ENCODE assay signal across 8 cellular contexts in genomic region chr19:18450934-18451836, GRCh38. TPM values are rescaled to one million over a fixed set of nuclear protein-coding genes. Genes with fewer than 3 reads are reported as not detected.
DNase-seq lines count a peak whose midpoint lies in the region; ATAC-seq and TF ChIP-seq lines count a peak whose summit lies in the region.

No MANE protein-coding gene starts in this region.

- H3K27ac Mint-ChIP-seq in neural crest cell (ENCODE audit: unreplicated experiment), result peak overlapping the region; percentile 79
- peak overlapping the region in 1 of 2 donors; percentile 68 for H3K27ac Mint-ChIP-seq in stimulated activated naive CD8-positive, alpha-beta T cell treated with anti-CD3 and anti-CD28 coated beads, Interleukin-15, amount 100 ng/mL, for 72 hours

- no peaks in the 10 kb centered on the region for H3K27me3 Mint-ChIP-seq in neural crest cell (ENCODE audit: low read depth)
- H3K27me3 Mint-ChIP-seq in stimulated activated naive CD8-positive, alpha-beta T cell treated with anti-CD3 and anti-CD28 coated beads, Interleukin-15, amount 100 ng/mL, for 72 hours, result no peaks in the 10 kb centered on the region

- POLR2A ChIA-PET in OCI-LY7 (lab: Charles Lee), result no interaction called here

- no peak overlapping the region for H3K4me2 ChIP-seq in OCI-LY7 (ENCODE audit: low read length)

- CTCF ChIA-PET in OCI-LY7 (lab: Charles Lee; ENCODE audit: unreplicated experiment), result interaction anchor here (0.8 to 1.0 kb wide), 2 partner anchors 10 to 27 kb away, joined by 4 read pairs; no protein-coding TSS in a partner anchor

- H3K4me1 Mint-ChIP-seq in neural crest cell, result peaks cover 29% of the 10 kb centered on the region
- peaks cover 15% of the 10 kb centered on the region for H3K4me1 Mint-ChIP-seq in stimulated activated naive CD8-positive, alpha-beta T cell treated with anti-CD3 and anti-CD28 coated beads, Interleukin-15, amount 100 ng/mL, for 72 hours

- no peak for TF ChIP-seq POLR2A in esophagus squamous epithelium (IDR thresholded peaks at IDR 0.05)

- H3K9me3 Mint-ChIP-seq in neural crest cell, result no peaks in the 10 kb centered on the region
- H3K9me3 Mint-ChIP-seq in stimulated activated naive CD8-positive, alpha-beta T cell treated with anti-CD3 and anti-CD28 coated beads, Interleukin-15, amount 100 ng/mL, for 72 hours, result no peaks in the 10 kb centered on the region

- 9% methylated on average over 7 of the region's 26 CpGs; no CpG with 5 or more reads in 1 of the 2 donors for WGBS in esophagus squamous epithelium, 2 donors

- H3K4me3 ChIP-seq in OCI-LY7 (ENCODE audit: low read depth, low read length, poor library complexity, severe bottlenecking) (no peak overlapping the region), esophagus squamous epithelium (no peak overlapping the region)

- intact Hi-C loops in OCI-LY7 (cut with micrococcal nuclease; ENCODE audit: unreplicated experiment), result loop anchor here (5.0 kb wide), 1 partner anchor 221 kb away; no protein-coding TSS in a partner anchor
- intact Hi-C loops in esophagus squamous epithelium (cut with DNase I), result no loop called here

- no peaks in the 10 kb centered on the region for H3K4me1 ChIP-seq in OCI-LY7 (ENCODE audit: insufficient read depth, low read length, poor library complexity, severe bottlenecking)
- peaks cover 6 to 23% (median 6%) of the 10 kb centered on the region in 3 donors for H3K4me1 ChIP-seq in esophagus squamous epithelium

- no TSS peak for BruUV-seq in OCI-LY7 (replicated peaks; lab: Mats Ljungman, UMichigan)

- peak; percentile 53 for ATAC-seq in HG03521 (IDR thresholded peaks at IDR 0.05; ENCODE audit: unreplicated experiment)
- peak; percentile 91 for ATAC-seq in stimulated activated naive CD8-positive, alpha-beta T cell treated with anti-CD3 and anti-CD28 coated beads, Interleukin-15, amount 100 ng/mL, for 72 hours

- H4K20me1 ChIP-seq in OCI-LY7 (ENCODE audit: insufficient read depth, low read length), result no peaks in the 10 kb centered on the region

- no peaks in the 10 kb centered on the region for H3K9me2 ChIP-seq in OCI-LY7 (ENCODE audit: insufficient read depth, low read length)

- no peak overlapping the region for H2AFZ ChIP-seq in OCI-LY7 (ENCODE audit: low read length)

- H3K79me2 ChIP-seq in OCI-LY7 (ENCODE audit: insufficient read depth, low read depth, low read length), result no peaks in the 10 kb centered on the region

- H3K36me3 Mint-ChIP-seq in neural crest cell (ENCODE audit: low read depth), result peaks cover 4% of the 10 kb centered on the region

- H3K27ac ChIP-seq in OCI-LY7 (ENCODE audit: low read depth, low read length, poor library complexity, severe bottlenecking) (no peak overlapping the region), esophagus squamous epithelium (peak overlapping the region in 1 of 4 donors; percentile 18)

- H3K27me3 ChIP-seq in esophagus squamous epithelium, result no peaks in the 10 kb centered on the region

- TF ChIP-seq CTCF in OCI-LY7 (conservative IDR thresholded peaks at IDR 0.05; ENCODE audit: low read length) (peak; percentile 94), esophagus squamous epithelium (IDR thresholded peaks at IDR 0.05) (peak; percentile 94 to 98 (median 97)), neural crest cell (conservative IDR thresholded peaks at IDR 0.05) (peak; percentile 97)

- no peak overlapping the region for H3K4me3 Mint-ChIP-seq in neural crest cell
- no peak overlapping the region for H3K4me3 Mint-ChIP-seq in stimulated activated naive CD8-positive, alpha-beta T cell treated with anti-CD3 and anti-CD28 coated beads, Interleukin-15, amount 100 ng/mL, for 72 hours

- DNase-seq in DMS79 treated with DMSO at 0.1 percent for 48 hours (lab: John Stamatoyannopoulos, UW) (peak; percentile 25), OCI-LY7 (ENCODE audit: low spot score) (peak; percentile 77), activated T-cell treated with anti-CD3 and anti-CD28 coated beads for 48 hours (ENCODE audit: low read depth) (peak; percentile 85), esophagus squamous epithelium (lab: John Stamatoyannopoulos, UW) (no peak), neural crest cell (ENCODE audit: low read depth, low spot score) (peak; percentile 99), NCI-H187 treated with DMSO at 0.1 percent for 48 hours (lab: John Stamatoyannopoulos, UW) (no peak)
- peak; percentile 86 to 89 for DNase-seq in stimulated activated naive CD8-positive, alpha-beta T cell treated with anti-CD3 and anti-CD28 coated beads, Interleukin-15, amount 100 ng/mL, for 72 hours

- H3K9me3 ChIP-seq in OCI-LY7 (ENCODE audit: low read length), result no peaks in the 10 kb centered on the region
- no peaks in the 10 kb centered on the region for H3K9me3 ChIP-seq in esophagus squamous epithelium

- peaks cover 32% of the 10 kb centered on the region for H3K36me3 ChIP-seq in OCI-LY7 (ENCODE audit: insufficient read depth, low read length)
- H3K36me3 ChIP-seq in esophagus squamous epithelium, result peaks cover 32 to 91% (median 42%) of the 10 kb centered on the region in 3 donors

RNA-seq across cellular contexts. Expression of gene ISYNA1, which starts 13.3 kb away (rescaled TPM):
- total RNA-seq in OCI-LY7 (2014; rRNA removed; shearing (Covaris generic)), result 0.72 and 1.8 TPM in 2 replicates
- 8.9 and 10.9 TPM in 2 replicates for total RNA-seq in OCI-LY7 (2022)
- total RNA-seq in esophagus squamous epithelium, result 10 to 100 TPM in 3 of 4 donors, 1 to 10 TPM in 1; 8.1 to 24.4 (median 14.4) TPM
- 251 and 254 TPM in 2 replicates for total RNA-seq in neural crest cell

RNA-seq across cellular contexts. Expression of gene SSBP4, which starts 32.0 kb away (rescaled TPM):
- 54.8 and 92.9 TPM in 2 replicates for total RNA-seq in OCI-LY7 (2014; rRNA removed; shearing (Covaris generic))
- 97.5 and 117 TPM in 2 replicates for total RNA-seq in OCI-LY7 (2022)
- 10 to 100 TPM; 23.7 to 48.1 (median 26.1) TPM for total RNA-seq in esophagus squamous epithelium
- total RNA-seq in neural crest cell, result 68.0 and 71.8 TPM in 2 replicates

RNA-seq across cellular contexts. Expression of gene LRRC25, which starts 53.8 kb away (rescaled TPM):
- 0.49 and 0.98 TPM in 2 replicates for total RNA-seq in OCI-LY7 (2014; rRNA removed; shearing (Covaris generic))
- total RNA-seq in OCI-LY7 (2022), result 3.2 and 4.1 TPM in 2 replicates
- 10 to 100 TPM in 1 of 4 donors, 1 to 10 TPM in 1, under 1 TPM in 2; 0.53 to 10.3 (median 1.9) TPM for total RNA-seq in esophagus squamous epithelium
- not detected in 2 replicates for total RNA-seq in neural crest cell

Comparison
In these comparisons a context has a peak if more than half of its experiments do, and no peak if none do; other contexts are left out.
1. DNase-seq: peak in DMS79 treated with DMSO at 0.1 percent for 48 hours (single experiment), OCI-LY7 (single experiment), activated T-cell treated with anti-CD3 and anti-CD28 coated beads for 48 hours (single experiment), neural crest cell (single experiment) and stimulated activated naive CD8-positive, alpha-beta T cell treated with anti-CD3 and anti-CD28 coated beads, Interleukin-15, amount 100 ng/mL, for 72 hours (2 of 2); none in esophagus squamous epithelium (single experiment) and NCI-H187 treated with DMSO at 0.1 percent for 48 hours (single experiment).
2. Peak in every context shown above with its lines, with median percentiles within 50 percentile points of each other: CTCF ChIP-seq.